28 cellular contexts compared by ENCODE assay signal in genomic region chr17:81535480-81536298, GRCh38. TPM values are rescaled to one million over a fixed set of nuclear protein-coding genes. Genes with fewer than 3 reads are reported as not detected.
"Had no signal": no experiment of that assay in that cellular context is flagged by ENCODE, and none has a peak within 500 bp of the region (broad histone marks: within the 10 kb centered on the region; RNA-seq: fewer than 3 reads in every experiment).

No MANE protein-coding gene starts in this region.

- H3K9me3 Mint-ChIP-seq: activated B cell treated with CpG ODN at 0.5 μM for 24 hours; activated CD4-positive, alpha-beta memory T cell treated with anti-CD3 and anti-CD28 coated beads for 36 hours; activated naive CD4-positive, alpha-beta T cell treated with anti-CD3 and anti-CD28 coated beads for 36 hours; activated naive CD4-positive, alpha-beta T cell treated with anti-CD3 and anti-CD28 coated beads, Interleukin-2, amount 50 U/mL, for 72 hours; activated T-cell treated with anti-CD3 and anti-CD28 coated beads, Interleukin-2, amount 50 U/mL, for 4 hours; activated T-helper 1 cell treated with anti-CD3 and anti-CD28 coated beads, Interleukin-12 subunit alpha, Interleukin-12 subunit beta, Interleukin-2, Interleukin-4 antibody, amounts not matched to agents 30 ng/mL and 10 ng/mL and 1 ng/mL, durations not matched to agents 14 hours and 24 hours and 36 hours had no signal

- H3K9me3 ChIP-seq: adrenal gland, Peyer's patch had no signal

- H3K4me3 Mint-ChIP-seq: activated B cell treated with CpG ODN at 0.5 μM for 24 hours; activated CD4-positive, alpha-beta memory T cell treated with anti-CD3 and anti-CD28 coated beads for 36 hours; activated naive CD4-positive, alpha-beta T cell treated with anti-CD3 and anti-CD28 coated beads for 36 hours; activated T-cell treated with anti-CD3 and anti-CD28 coated beads, Interleukin-2, amount 50 U/mL, for 4 hours; activated T-helper 1 cell treated with anti-CD3 and anti-CD28 coated beads, Interleukin-12 subunit alpha, Interleukin-12 subunit beta, Interleukin-2, Interleukin-4 antibody, amounts not matched to agents 30 ng/mL and 10 ng/mL and 1 ng/mL, durations not matched to agents 14 hours and 24 hours and 36 hours had no signal

- H3K36me3 Mint-ChIP-seq: activated naive CD4-positive, alpha-beta T cell treated with anti-CD3 and anti-CD28 coated beads, Interleukin-2, amount 50 U/mL, for 72 hours had no signal

- H3K27ac ChIP-seq: adrenal gland, Peyer's patch, VCaP had no signal

- H3K4me3 ChIP-seq: adrenal gland, Peyer's patch had no signal

- DNase-seq: activated B cell treated with CpG ODN at 0.5 μM for 24 hours; activated CD4-positive, alpha-beta memory T cell treated with anti-CD3 and anti-CD28 coated beads for 36 hours; activated CD4-positive, alpha-beta T cell treated with anti-CD3 and anti-CD28 coated beads for 4 hours; activated CD4-positive, alpha-beta T cell treated with anti-CD3 and anti-CD28 coated beads, Interleukin-2, amount 50 U/mL, for 1 hour; activated CD4-positive, CD25-positive, alpha-beta regulatory T cell treated with anti-CD3 and anti-CD28 coated beads, Interleukin-2, amount 50 U/mL, for 72 hours; activated CD8-positive, alpha-beta memory T cell treated with anti-CD3 and anti-CD28 coated beads, Interleukin-2, amount 50 U/mL, for 4 hours; activated gamma-delta T cell treated with Interleukin-2 at 50 U/mL for 16 hours; activated naive CD4-positive, alpha-beta T cell treated with anti-CD3 and anti-CD28 coated beads for 36 hours; activated T-cell treated with anti-CD3 and anti-CD28 coated beads for 4 hours; activated T-cell treated with anti-CD3 and anti-CD28 coated beads, Interleukin-2, amount 50 U/mL, for 4 hours; aorta; NCI-H1092 treated with DMSO at 0.1 percent for 48 hours; NCI-H1417; NCI-H187 treated with DMSO at 0.1 percent for 48 hours; NCI-H2081 treated with DMSO at 0.1 percent for 48 hours; NCI-H345; NCI-H524 treated with DMSO at 0.1 percent for 48 hours; RPMI8226; SIG-M5; SW 1271; T-helper 1 cell; T-helper 2 cell; T-helper 9 cell had no signal

- H3K27ac Mint-ChIP-seq: activated B cell treated with CpG ODN at 0.5 μM for 24 hours; activated CD4-positive, alpha-beta memory T cell treated with anti-CD3 and anti-CD28 coated beads for 36 hours; activated naive CD4-positive, alpha-beta T cell treated with anti-CD3 and anti-CD28 coated beads for 36 hours; activated naive CD4-positive, alpha-beta T cell treated with anti-CD3 and anti-CD28 coated beads, Interleukin-2, amount 50 U/mL, for 72 hours; activated T-helper 1 cell treated with anti-CD3 and anti-CD28 coated beads, Interleukin-12 subunit alpha, Interleukin-12 subunit beta, Interleukin-2, Interleukin-4 antibody, amounts not matched to agents 30 ng/mL and 10 ng/mL and 1 ng/mL, durations not matched to agents 14 hours and 24 hours and 36 hours had no signal

- ATAC-seq: activated naive CD4-positive, alpha-beta T cell treated with anti-CD3 and anti-CD28 coated beads, Interleukin-2, amount 50 U/mL, for 72 hours; activated T-cell treated with anti-CD3 and anti-CD28 coated beads, Interleukin-2, amount 50 U/mL, for 4 hours had no signal

RNA-seq across cellular contexts. Expression of gene FSCN2, which starts 7.5 kb away (rescaled TPM):
- total RNA-seq: activated naive CD4-positive, alpha-beta T cell treated with anti-CD3 and anti-CD28 coated beads for 36 hours had no signal
